Comparison of ENCODE assay signal across 14 cellular contexts in genomic region chr11:96050435-96051182, GRCh38.
DNase-seq lines count a peak whose midpoint lies in the region; ATAC-seq, FAIRE-seq and TF ChIP-seq lines count a peak whose summit lies in the region.
"Had no signal": no experiment of that assay in that cellular context is flagged by ENCODE, and none has a peak within 500 bp of the region (broad histone marks: within the 10 kb centered on the region; RNA-seq: fewer than 3 reads in every experiment).

No MANE protein-coding gene starts in this region.

- H3F3A ChIP-seq in GM23248 (ENCODE audit: insufficient read depth): peaks cover 51% of the 10 kb centered on the region

- TF ChIP-seq CTCF in BE2C (IDR thresholded peaks at IDR 0.05; ENCODE audit: low read depth, low read length) (peak; percentile 24), astrocyte of the cerebellum (IDR thresholded peaks at IDR 0.05; ENCODE audit: low read depth, low read length, missing control alignments) (no peak), left lung (IDR thresholded peaks at IDR 0.05) (no peak)

- no peak for TF ChIP-seq POLR2A in GM18505 (IDR thresholded peaks at IDR 0.05; ENCODE audit: borderline replicate concordance, extremely low read depth, insufficient read depth, insufficient read length)

- no peak for DNase-seq in BE2C
- DNase-seq in GM23248: peak; percentile 58
- DNase-seq in astrocyte of the cerebellum (ENCODE audit: low read depth): peak; percentile 20
- DNase-seq in left lung: no peak
- no peak for DNase-seq in DMS114 treated with DMSO at 0.1 percent for 48 hours (lab: John Stamatoyannopoulos, UW; ENCODE audit: unreplicated experiment)
- no peak for DNase-seq in urothelium cell line (ENCODE audit: low spot score)
- DNase-seq: activated effector memory CD4-positive, alpha-beta T cell treated with Interleukin-2 at 50 U/mL for 16 hours; Karpas-422; NCI-H187 had no signal

- H3K36me3 ChIP-seq in BE2C: no peaks in the 10 kb centered on the region
- H3K36me3 ChIP-seq in GM23248 (ENCODE audit: low read depth): no peaks in the 10 kb centered on the region
- no peaks in the 10 kb centered on the region for H3K36me3 ChIP-seq in left lung
- H3K36me3 ChIP-seq: esophagus muscularis mucosa, suprapubic skin had no signal

- in situ Hi-C loops in GM23248 (cut with MboI) (loop anchor here (10.0 kb wide), 1 partner anchor 294 kb away; the partner anchor contains the start of gene MAML2), astrocyte of the cerebellum (cut with HindIII; ENCODE audit: low sequenced_read_pairs) (no loop called here)

- H2AFZ ChIP-seq in GM23248: no peak overlapping the region

- peak overlapping the region; percentile 7; the same call in 1 of the 2 replicates for H3K27ac ChIP-seq in GM23248
- no peak overlapping the region for H3K27ac ChIP-seq in left lung
- H3K27ac ChIP-seq: C4-2B, esophagus muscularis mucosa, suprapubic skin had no signal

- no peak overlapping the region for H3K4me2 ChIP-seq in GM23248 (ENCODE audit: unreplicated experiment)

- H3K9ac ChIP-seq in GM23248: no peak overlapping the region

- H3K4me1 ChIP-seq in BE2C (peaks cover 7% of the 10 kb centered on the region), GM23248 (ENCODE audit: insufficient read depth) (peaks cover 78% of the 10 kb centered on the region), left lung (peaks cover 17 to 31% of the 10 kb centered on the region in 2 donors)

- H3K4me3 ChIP-seq in BE2C (ENCODE audit: low read depth, low read length) (no peak overlapping the region), GM23248 (no peak overlapping the region), astrocyte of the cerebellum (ENCODE audit: low read depth, low read length) (no peak overlapping the region), left lung (no peak overlapping the region)
- H3K4me3 ChIP-seq: esophagus muscularis mucosa, suprapubic skin had no signal

- 100% methylated on average over 1 of the region's 1 CpG for WGBS in GM23248 (ENCODE audit: low coverage in 1 of 2, low lambda C conversion rate in 2 of 2, missing lambda C conversion rate in 2 of 2), 2 experiments

- H3K9me3 ChIP-seq in BE2C (no peaks in the 10 kb centered on the region), GM23248 (ENCODE audit: low read depth) (no peaks in the 10 kb centered on the region), left lung (no peaks in the 10 kb centered on the region)
- H3K9me3 ChIP-seq: esophagus muscularis mucosa, suprapubic skin had no signal

- no peaks in the 10 kb centered on the region for H3K9me2 ChIP-seq in GM23248 (ENCODE audit: insufficient read depth)

- intact Hi-C loops in left lung (cut with DNase I): loop anchor here in 1 of 2 donors (10.0 kb wide), 1 partner anchor 294 kb away; the partner anchor contains the start of gene MAML2

- peak; percentile 16 for ATAC-seq in left lung
- ATAC-seq in GM21390 (IDR thresholded peaks at IDR 0.05; ENCODE audit: unreplicated experiment): no peak
- no peak for ATAC-seq in GM18505 (IDR thresholded peaks at IDR 0.05; ENCODE audit: unreplicated experiment)

- no peak for FAIRE-seq in urothelium cell line (lab: Jason Lieb, UNC)

- H4K20me1 ChIP-seq in GM23248 (ENCODE audit: insufficient read depth): no peaks in the 10 kb centered on the region

- no peaks in the 10 kb centered on the region for H3K27me3 ChIP-seq in BE2C
- no peaks in the 10 kb centered on the region for H3K27me3 ChIP-seq in GM23248 (replicated peaks; ENCODE audit: insufficient read depth)
- H3K27me3 ChIP-seq in left lung: no peaks in the 10 kb centered on the region
- H3K27me3 ChIP-seq: esophagus muscularis mucosa, suprapubic skin had no signal

- H3K79me2 ChIP-seq in GM23248 (ENCODE audit: insufficient read depth): peaks cover 76% of the 10 kb centered on the region

Comparison
In these comparisons a context has a peak if more than half of its experiments do, and no peak if none do; other contexts are left out.
1. DNase-seq: peak in GM23248 (single experiment) and astrocyte of the cerebellum (single experiment); none in BE2C (single experiment), left lung (0 of 2), DMS114 treated with DMSO at 0.1 percent for 48 hours (single experiment) and urothelium cell line (single experiment).